ENCODE assay signal across 8 cellular contexts in genomic region chr14:88825078-88825458, GRCh38. TPM values are rescaled to one million over a fixed set of nuclear protein-coding genes. Genes with fewer than 3 reads are reported as not detected.
DNase-seq lines count a peak whose midpoint lies in the region; ATAC-seq and TF ChIP-seq lines count a peak whose summit lies in the region.

No MANE protein-coding gene starts in this region.

- intact Hi-C loops in activated CD8-positive, alpha-beta T cell treated with anti-CD3 and anti-CD28 coated beads for 36 hours (cut with micrococcal nuclease), result no loop called here

- no peak for TF ChIP-seq CTCF in activated CD8-positive, alpha-beta T cell treated with anti-CD3 and anti-CD28 coated beads for 36 hours (IDR thresholded peaks at IDR 0.05)

- H3K9me3 Mint-ChIP-seq in activated CD4-positive, alpha-beta T cell treated with anti-CD3 and anti-CD28 coated beads, Interleukin-2, amount 10 ng/mL, durations not matched to agents 7 days and 5 days, result no peaks in the 10 kb centered on the region
- no peaks in the 10 kb centered on the region for H3K9me3 Mint-ChIP-seq in activated CD8-positive, alpha-beta T cell treated with anti-CD3 and anti-CD28 coated beads for 36 hours
- no peaks in the 10 kb centered on the region for H3K9me3 Mint-ChIP-seq in stimulated activated naive B cell treated with anti-CD40 and anti-IgM and Interleukin-4, amounts not matched to agents 10 μg/mL and 1 μg/mL and 100 μg/mL, for 72 hours

- CTCF ChIA-PET in activated CD4-positive, alpha-beta T cell treated with anti-CD3 and anti-CD28 coated beads, Interleukin-2, amount 10 ng/mL, durations not matched to agents 7 days and 5 days (lab: Charles Lee), result interaction anchor here (0.8 to 1.6 kb wide), 5 partner anchors 13 to 33 kb away, joined by 3 to 4 read pairs (median 4); partner anchors contain the start of gene EML5
- CTCF ChIA-PET in activated CD8-positive, alpha-beta T cell treated with anti-CD3 and anti-CD28 coated beads for 36 hours (lab: Charles Lee), result interaction anchor here (0.7 to 2.8 kb wide), 6 partner anchors 11 to 1114 kb away, joined by 3 to 13 read pairs (median 3); no protein-coding TSS in a partner anchor

- peaks cover 11% of the 10 kb centered on the region for H3K27me3 Mint-ChIP-seq in activated CD4-positive, alpha-beta T cell treated with anti-CD3 and anti-CD28 coated beads, Interleukin-2, amount 10 ng/mL, durations not matched to agents 7 days and 5 days
- no peaks in the 10 kb centered on the region for H3K27me3 Mint-ChIP-seq in activated CD8-positive, alpha-beta T cell treated with anti-CD3 and anti-CD28 coated beads for 36 hours
- H3K27me3 Mint-ChIP-seq in stimulated activated naive B cell treated with anti-CD40 and anti-IgM and Interleukin-4, amounts not matched to agents 10 μg/mL and 1 μg/mL and 100 μg/mL, for 72 hours, result peaks cover 4 to 10% of the 10 kb centered on the region in 2 donors

- peaks cover 15% of the 10 kb centered on the region for H3K4me1 Mint-ChIP-seq in activated CD4-positive, alpha-beta T cell treated with anti-CD3 and anti-CD28 coated beads, Interleukin-2, amount 10 ng/mL, durations not matched to agents 7 days and 5 days
- H3K4me1 Mint-ChIP-seq in activated CD8-positive, alpha-beta T cell treated with anti-CD3 and anti-CD28 coated beads for 36 hours (ENCODE audit: low read depth), result peaks cover 9% of the 10 kb centered on the region
- peaks cover 13 to 22% of the 10 kb centered on the region in 2 donors for H3K4me1 Mint-ChIP-seq in stimulated activated naive B cell treated with anti-CD40 and anti-IgM and Interleukin-4, amounts not matched to agents 10 μg/mL and 1 μg/mL and 100 μg/mL, for 72 hours

- POLR2A ChIA-PET in activated CD4-positive, alpha-beta T cell treated with anti-CD3 and anti-CD28 coated beads, Interleukin-2, amount 10 ng/mL, durations not matched to agents 7 days and 5 days (lab: Charles Lee), result no interaction called here
- POLR2A ChIA-PET in activated CD8-positive, alpha-beta T cell treated with anti-CD3 and anti-CD28 coated beads for 36 hours (lab: Charles Lee), result interaction anchor here (0.7 to 1.9 kb wide), 3 partner anchors 11 to 32 kb away, joined by 3 to 7 read pairs (median 4); partner anchors contain the start of gene EML5

- H3K27ac Mint-ChIP-seq in activated CD4-positive, alpha-beta T cell treated with anti-CD3 and anti-CD28 coated beads, Interleukin-2, amount 10 ng/mL, durations not matched to agents 7 days and 5 days, result peak overlapping the region; percentile 84
- H3K27ac Mint-ChIP-seq in activated CD8-positive, alpha-beta T cell treated with anti-CD3 and anti-CD28 coated beads for 36 hours, result peak overlapping the region; percentile 57
- peak overlapping the region; percentile 100 for H3K27ac Mint-ChIP-seq in stimulated activated naive B cell treated with anti-CD40 and anti-IgM and Interleukin-4, amounts not matched to agents 10 μg/mL and 1 μg/mL and 100 μg/mL, for 72 hours

- DNase-seq in activated CD4-positive, alpha-beta T cell treated with anti-CD3 and anti-CD28 coated beads, Interleukin-2, amount 10 ng/mL, durations not matched to agents 7 days and 5 days, result no peak
- DNase-seq in activated CD4-positive, alpha-beta T cell treated with anti-CD3 and anti-CD28 coated beads for 1 hour, result no peak
- DNase-seq in activated CD8-positive, alpha-beta T cell treated with anti-CD3 and anti-CD28 coated beads for 36 hours, result no peak
- DNase-seq in hepatic stellate cell (ENCODE audit: low spot score) (peak; percentile 9), NCI-H2081 treated with DMSO at 0.1 percent for 48 hours (lab: John Stamatoyannopoulos, UW) (no peak), GOT3 (lab: John Stamatoyannopoulos, UW) (no peak), HCEC 1CT (no peak)
- no peak for DNase-seq in stimulated activated naive B cell treated with anti-CD40 and anti-IgM and Interleukin-4, amounts not matched to agents 10 μg/mL and 1 μg/mL and 100 μg/mL, for 72 hours

- peak overlapping the region; percentile 79 for H3K4me3 Mint-ChIP-seq in activated CD4-positive, alpha-beta T cell treated with anti-CD3 and anti-CD28 coated beads, Interleukin-2, amount 10 ng/mL, durations not matched to agents 7 days and 5 days
- peak overlapping the region; percentile 78 for H3K4me3 Mint-ChIP-seq in activated CD8-positive, alpha-beta T cell treated with anti-CD3 and anti-CD28 coated beads for 36 hours
- peak overlapping the region; percentile 81 to 97 for H3K4me3 Mint-ChIP-seq in stimulated activated naive B cell treated with anti-CD40 and anti-IgM and Interleukin-4, amounts not matched to agents 10 μg/mL and 1 μg/mL and 100 μg/mL, for 72 hours

- no peaks in the 10 kb centered on the region for H3K36me3 Mint-ChIP-seq in activated CD4-positive, alpha-beta T cell treated with anti-CD3 and anti-CD28 coated beads, Interleukin-2, amount 10 ng/mL, durations not matched to agents 7 days and 5 days (ENCODE audit: low read depth)
- no peaks in the 10 kb centered on the region for H3K36me3 Mint-ChIP-seq in activated CD8-positive, alpha-beta T cell treated with anti-CD3 and anti-CD28 coated beads for 36 hours (ENCODE audit: low read depth)
- H3K36me3 Mint-ChIP-seq in stimulated activated naive B cell treated with anti-CD40 and anti-IgM and Interleukin-4, amounts not matched to agents 10 μg/mL and 1 μg/mL and 100 μg/mL, for 72 hours, result no peaks in the 10 kb centered on the region

- no peak for ATAC-seq in activated CD8-positive, alpha-beta T cell treated with anti-CD3 and anti-CD28 coated beads for 36 hours
- peak in 1 of 2 donors; percentile 0 for ATAC-seq in stimulated activated naive B cell treated with anti-CD40 and anti-IgM and Interleukin-4, amounts not matched to agents 10 μg/mL and 1 μg/mL and 100 μg/mL, for 72 hours (replicated peaks)

RNA-seq across cellular contexts. Expression of gene TTC8, which starts 0.6 kb away (rescaled TPM):
- total RNA-seq in activated CD4-positive, alpha-beta T cell treated with anti-CD3 and anti-CD28 coated beads, Interleukin-2, amount 10 ng/mL, durations not matched to agents 7 days and 5 days, result 1 to 10 TPM in 1 of 2 experiments, under 1 TPM in 1; 0.79 to 1.5 TPM
- 1 to 10 TPM; 2.5 to 4.0 TPM for total RNA-seq in activated CD8-positive, alpha-beta T cell treated with anti-CD3 and anti-CD28 coated beads for 36 hours

RNA-seq across cellular contexts. Expression of gene EML5, which starts 32.3 kb away (rescaled TPM):
- 1 to 10 TPM; 2.6 TPM for total RNA-seq in activated CD4-positive, alpha-beta T cell treated with anti-CD3 and anti-CD28 coated beads, Interleukin-2, amount 10 ng/mL, durations not matched to agents 7 days and 5 days
- total RNA-seq in activated CD8-positive, alpha-beta T cell treated with anti-CD3 and anti-CD28 coated beads for 36 hours, result 1 to 10 TPM; 2.7 to 3.8 TPM
